ENCODE assay signal across 8 cellular contexts in genomic region chr10:69901623-69902505, GRCh38.
A peak's percentile ranks its signal among the peaks of the same experiment; 100 is the strongest.
DNase-seq lines count a peak whose midpoint lies in the region; TF ChIP-seq lines count a peak whose summit lies in the region.

No MANE protein-coding gene starts in this region.

- H3K4me3 Mint-ChIP-seq in MCF 10A (ENCODE audit: unreplicated experiment) (no peak overlapping the region), type B pancreatic cell (no peak overlapping the region)
- no peak overlapping the region for H3K4me3 Mint-ChIP-seq in activated T-helper 2 cell treated with anti-CD3 and anti-CD28 coated beads, Interferon-gamma antibody, Interleukin-2, Interleukin-4, amounts not matched to agents 10 μg/mL and 5 μg/mL and 100 μg/mL, durations not matched to agents 14 hours and 24 hours and 36 hours (ENCODE audit: low read depth)

- H3K36me3 Mint-ChIP-seq in MCF 10A (ENCODE audit: insufficient read depth, unreplicated experiment) (no peaks in the 10 kb centered on the region), type B pancreatic cell (no peaks in the 10 kb centered on the region)
- H3K36me3 Mint-ChIP-seq in activated T-helper 2 cell treated with anti-CD3 and anti-CD28 coated beads, Interferon-gamma antibody, Interleukin-2, Interleukin-4, amounts not matched to agents 10 μg/mL and 5 μg/mL and 100 μg/mL, durations not matched to agents 14 hours and 24 hours and 36 hours (ENCODE audit: low read depth) = no peaks in the 10 kb centered on the region

- POLR2A ChIA-PET in MCF 10A (lab: Yijun Ruan, JAX) = interaction anchor here (0.6 kb wide), 1 partner anchor 238 kb away, joined by 3 read pairs; no protein-coding TSS in a partner anchor

- H3K27ac Mint-ChIP-seq in MCF 10A (ENCODE audit: low read depth, unreplicated experiment) = no peak overlapping the region
- H3K27ac Mint-ChIP-seq in type B pancreatic cell = peak overlapping the region; percentile 39
- no peak overlapping the region for H3K27ac Mint-ChIP-seq in activated T-helper 2 cell treated with anti-CD3 and anti-CD28 coated beads, Interferon-gamma antibody, Interleukin-2, Interleukin-4, amounts not matched to agents 10 μg/mL and 5 μg/mL and 100 μg/mL, durations not matched to agents 14 hours and 24 hours and 36 hours

- TF ChIP-seq CTCF in MCF 10A (IDR thresholded peaks at IDR 0.05; ENCODE audit: unreplicated experiment) (peak; percentile 58), type B pancreatic cell (conservative IDR thresholded peaks at IDR 0.05) (peak; percentile 80)

- intact Hi-C loops in MCF 10A (cut with micrococcal nuclease) = loop anchor here (1.0 kb wide), 1 partner anchor 56 kb away; no protein-coding TSS in a partner anchor
- intact Hi-C loops in activated T-helper 2 cell treated with anti-CD3 and anti-CD28 coated beads, Interferon-gamma antibody, Interleukin-2, Interleukin-4, amounts not matched to agents 10 μg/mL and 5 μg/mL and 100 μg/mL, durations not matched to agents 14 hours and 24 hours and 36 hours (cut with micrococcal nuclease) = no loop called here

- DNase-seq in stimulated activated CD4-positive, alpha-beta T cell treated with anti-CD3 and anti-CD28 coated beads, Interleukin-1b, Interleukin-23, amount 100 ng/mL, for 48 hours = peak; percentile 12
- DNase-seq in stimulated activated CD4-positive, alpha-beta T cell treated with anti-CD3 and anti-CD28 coated beads, Interleukin-12 subunit alpha, Interleukin-12 subunit beta, amount 100 ng/mL, for 4 hours = no peak
- DNase-seq in NCI-H1694 (lab: John Stamatoyannopoulos, UW) = peak; percentile 64
- DNase-seq in MCF 10A (ENCODE audit: unreplicated experiment) = peak; percentile 40
- DNase-seq in kidney tubule cell (ENCODE audit: low spot score) = peak; percentile 49
- DNase-seq in type B pancreatic cell (ENCODE audit: extremely low spot score, unreplicated experiment) = no peak
- no peak for DNase-seq in NCI-H1048 (lab: John Stamatoyannopoulos, UW)
- no peak for DNase-seq in activated T-helper 2 cell treated with anti-CD3 and anti-CD28 coated beads, Interferon-gamma antibody, Interleukin-2, Interleukin-4, amounts not matched to agents 10 μg/mL and 5 μg/mL and 100 μg/mL, durations not matched to agents 14 hours and 24 hours and 36 hours (ENCODE audit: low spot score)

- no TSS peak for BruUV-seq in MCF 10A (replicated peaks; lab: Mats Ljungman, UMichigan)

- H3K27me3 Mint-ChIP-seq in MCF 10A (ENCODE audit: insufficient read depth, unreplicated experiment) (no peaks in the 10 kb centered on the region), type B pancreatic cell (peaks cover 6% of the 10 kb centered on the region)
- no peaks in the 10 kb centered on the region for H3K27me3 Mint-ChIP-seq in activated T-helper 2 cell treated with anti-CD3 and anti-CD28 coated beads, Interferon-gamma antibody, Interleukin-2, Interleukin-4, amounts not matched to agents 10 μg/mL and 5 μg/mL and 100 μg/mL, durations not matched to agents 14 hours and 24 hours and 36 hours (ENCODE audit: low read depth)

- CTCF ChIA-PET in MCF 10A (lab: Yijun Ruan, JAX) = interaction anchor here (0.7 to 1.5 kb wide), 5 partner anchors 10 to 229 kb away, joined by 3 to 6 read pairs (median 3); no protein-coding TSS in a partner anchor

- H3K9me3 Mint-ChIP-seq in MCF 10A (ENCODE audit: unreplicated experiment) = no peaks in the 10 kb centered on the region
- H3K9me3 Mint-ChIP-seq in type B pancreatic cell = no peaks in the 10 kb centered on the region
- no peaks in the 10 kb centered on the region for H3K9me3 Mint-ChIP-seq in activated T-helper 2 cell treated with anti-CD3 and anti-CD28 coated beads, Interferon-gamma antibody, Interleukin-2, Interleukin-4, amounts not matched to agents 10 μg/mL and 5 μg/mL and 100 μg/mL, durations not matched to agents 14 hours and 24 hours and 36 hours

- H3K4me1 Mint-ChIP-seq in MCF 10A (ENCODE audit: insufficient read depth, unreplicated experiment) (no peaks in the 10 kb centered on the region), type B pancreatic cell (ENCODE audit: unreplicated experiment) (peaks cover 20% of the 10 kb centered on the region)
- no peaks in the 10 kb centered on the region for H3K4me1 Mint-ChIP-seq in activated T-helper 2 cell treated with anti-CD3 and anti-CD28 coated beads, Interferon-gamma antibody, Interleukin-2, Interleukin-4, amounts not matched to agents 10 μg/mL and 5 μg/mL and 100 μg/mL, durations not matched to agents 14 hours and 24 hours and 36 hours (ENCODE audit: low read depth)

Comparison
In these comparisons a context has a peak if more than half of its experiments do, and no peak if none do; other contexts are left out.
1. DNase-seq: peak in stimulated activated CD4-positive, alpha-beta T cell treated with anti-CD3 and anti-CD28 coated beads, Interleukin-1b, Interleukin-23, amount 100 ng/mL, for 48 hours (single experiment), NCI-H1694 (single experiment), MCF 10A (single experiment) and kidney tubule cell (single experiment); none in stimulated activated CD4-positive, alpha-beta T cell treated with anti-CD3 and anti-CD28 coated beads, Interleukin-12 subunit alpha, Interleukin-12 subunit beta, amount 100 ng/mL, for 4 hours (single experiment), type B pancreatic cell (single experiment), NCI-H1048 (single experiment) and activated T-helper 2 cell treated with anti-CD3 and anti-CD28 coated beads, Interferon-gamma antibody, Interleukin-2, Interleukin-4, amounts not matched to agents 10 μg/mL and 5 μg/mL and 100 μg/mL, durations not matched to agents 14 hours and 24 hours and 36 hours (single experiment).